In genomic region chr20:19775353-19776201, GRCh38 we compare ENCODE assay signal across 14 cellular contexts. TPM values are rescaled to one million over a fixed set of nuclear protein-coding genes. Genes with fewer than 3 reads are reported as not detected.
DNase-seq lines count a peak whose midpoint lies in the region; ATAC-seq, FAIRE-seq and TF ChIP-seq lines count a peak whose summit lies in the region.
"Had no signal": no experiment of that assay in that cellular context is flagged by ENCODE, and none has a peak within 500 bp of the region (broad histone marks: within the 10 kb centered on the region; RNA-seq: fewer than 3 reads in every experiment).

No MANE protein-coding gene starts in this region.

- H3K4me3 ChIP-seq in adipocyte (ENCODE audit: low read length): no peak overlapping the region
- no peak overlapping the region for H3K4me3 ChIP-seq in kidney (ENCODE audit: low read length in 2 of 2)
- H3K4me3 ChIP-seq in gastrocnemius medialis: no peak overlapping the region

- DNase-seq in EL (peak; percentile 54), adipocyte (ENCODE audit: low read depth) (peak; percentile 31), kidney (peak; percentile 77), gastrocnemius medialis (no peak), NOMO-1 treated with DMSO at 0.1 percent for 48 hours (lab: John Stamatoyannopoulos, UW; ENCODE audit: unreplicated experiment) (no peak), NCI-H774 (lab: John Stamatoyannopoulos, UW) (no peak)
- DNase-seq: activated CD8-positive, alpha-beta memory T cell treated with anti-CD3 and anti-CD28 coated beads, Interleukin-2, amount 10 ng/mL, durations not matched to agents 7 days and 5 days; Karpas-422; NCI-H187; SHP77; stimulated activated CD4-positive, alpha-beta T cell treated with anti-CD3 and anti-CD28 coated beads, Interleukin-4, amount 100 ng/mL, for 1 hour had no signal

- in situ Hi-C loops in gastrocnemius medialis (cut with MboI; ENCODE audit: low sequenced_read_pairs in 4 of 4): loop anchor here in 1 of 4 donors (25.0 kb wide), 1 partner anchor 88 kb away; no protein-coding TSS in a partner anchor

- no peaks in the 10 kb centered on the region for H3K9me3 ChIP-seq in adipocyte (ENCODE audit: control insufficient read depth, low read length)
- no peaks in the 10 kb centered on the region for H3K9me3 ChIP-seq in kidney (ENCODE audit: control insufficient read depth in 1 of 2, low read length in 2 of 2)
- no peaks in the 10 kb centered on the region for H3K9me3 ChIP-seq in gastrocnemius medialis

- TF ChIP-seq CTCF in kidney (IDR thresholded peaks at IDR 0.05; ENCODE audit: borderline replicate concordance, extremely low read depth, insufficient read depth) (no peak), gastrocnemius medialis (IDR thresholded peaks at IDR 0.05 in 4 of 5, conservative IDR thresholded peaks at IDR 0.05 in 1 of 5) (no peak)

- H3K9ac ChIP-seq in adipocyte (ENCODE audit: low read length) (no peak overlapping the region), kidney (ENCODE audit: low read length in 2 of 2) (no peak overlapping the region)

- H3K27ac ChIP-seq in kidney (ENCODE audit: low read depth in 2 of 2, low read length in 2 of 2): peak overlapping the region; percentile 43 to 55
- H3K27ac ChIP-seq in gastrocnemius medialis: peak overlapping the region; percentile 3 to 56 (median 22)
- H3K27ac ChIP-seq: C4-2B had no signal

- ATAC-seq in gastrocnemius medialis (no peak), GM19467 (IDR thresholded peaks at IDR 0.05; ENCODE audit: unreplicated experiment) (no peak), HG03097 (IDR thresholded peaks at IDR 0.05; ENCODE audit: low FRiP score, unreplicated experiment) (no peak)
- ATAC-seq: activated CD8-positive, alpha-beta memory T cell treated with anti-CD3 and anti-CD28 coated beads, Interleukin-2, amount 10 ng/mL, durations not matched to agents 7 days and 5 days had no signal

- no peak for TF ChIP-seq POLR2A in gastrocnemius medialis (IDR thresholded peaks at IDR 0.05)

- intact Hi-C loops in kidney (cut with DNase I) (no loop called here), gastrocnemius medialis (cut with DNase I; ENCODE audit: low total_unique reads) (loop anchor here (5.0 kb wide), 1 partner anchor 83 kb away; no protein-coding TSS in a partner anchor)

- H3K27me3 ChIP-seq in adipocyte (replicated peaks; ENCODE audit: control insufficient read depth, insufficient read depth, low read length) (no peaks in the 10 kb centered on the region), gastrocnemius medialis (no peaks in the 10 kb centered on the region)

- H3K36me3 ChIP-seq in adipocyte (ENCODE audit: control insufficient read depth, insufficient read depth, low read length, severe bottlenecking): peaks cover 10% of the 10 kb centered on the region
- no peaks in the 10 kb centered on the region for H3K36me3 ChIP-seq in kidney (ENCODE audit: control insufficient read depth in 1 of 2, insufficient read depth in 2 of 2, low read length in 2 of 2)
- no peaks in the 10 kb centered on the region for H3K36me3 ChIP-seq in gastrocnemius medialis

- peak; percentile 39 for FAIRE-seq in kidney (lab: Jason Lieb, UNC)

- peaks cover 57% of the 10 kb centered on the region for H3K4me1 ChIP-seq in adipocyte (ENCODE audit: control insufficient read depth, insufficient read depth, low read length)
- peaks cover 21 to 29% of the 10 kb centered on the region in 2 donors for H3K4me1 ChIP-seq in kidney (ENCODE audit: control insufficient read depth in 1 of 2, insufficient read depth in 1 of 2, low read depth in 1 of 2, low read length in 2 of 2)
- peaks cover 59 to 83% of the 10 kb centered on the region in 2 donors for H3K4me1 ChIP-seq in gastrocnemius medialis

RNA-seq across cellular contexts. Expression of gene RIN2, which starts 17.5 kb away (rescaled TPM):
- 109 TPM for total RNA-seq in kidney
- 20.2 TPM for polyA plus RNA-seq in kidney (ENCODE audit: insufficient read depth, low read depth, low replicate concordance)
- 10 to 100 TPM; 17.9 to 30.9 (median 22.6) TPM for total RNA-seq in gastrocnemius medialis
- total RNA-seq: activated CD8-positive, alpha-beta memory T cell treated with anti-CD3 and anti-CD28 coated beads, Interleukin-2, amount 10 ng/mL, durations not matched to agents 7 days and 5 days had no signal

Comparison
In these comparisons a context has a peak if more than half of its experiments do, and no peak if none do; other contexts are left out.
1. DNase-seq: peak in EL (single experiment), adipocyte (single experiment) and kidney (single experiment); none in gastrocnemius medialis (0 of 2), NOMO-1 treated with DMSO at 0.1 percent for 48 hours (single experiment) and NCI-H774 (single experiment).